ENCODE assay signal across 8 cellular contexts in the genomic region with DNA sequence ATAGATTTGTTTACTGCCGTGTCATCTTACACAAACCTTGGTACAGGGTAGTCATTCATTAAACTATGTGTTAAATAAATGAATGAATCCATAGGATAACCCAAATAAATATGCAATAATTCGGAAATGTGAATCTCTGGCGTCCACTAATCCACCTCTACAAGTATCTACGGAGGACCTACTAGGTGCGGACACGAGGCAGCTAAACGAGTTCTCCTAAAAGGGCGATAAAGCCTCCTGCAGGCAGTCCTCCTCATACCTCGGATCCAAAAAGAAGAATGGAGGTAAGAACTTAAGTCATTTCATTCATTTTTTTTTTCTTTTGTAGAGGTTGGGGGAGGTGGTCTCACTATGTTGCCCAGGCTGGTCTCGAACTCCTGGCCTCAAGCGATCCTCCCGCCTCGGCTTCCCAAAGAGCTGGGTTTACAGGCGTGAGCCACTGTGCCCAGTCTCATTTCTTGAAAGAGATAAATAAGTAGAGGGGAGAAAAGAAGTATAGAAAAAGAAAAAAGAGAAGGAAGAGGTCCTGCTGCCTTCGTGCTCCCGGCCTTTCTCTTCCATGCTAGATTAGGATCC. TPM values are rescaled to one million over a fixed set of nuclear protein-coding genes. Genes with fewer than 3 reads are reported as not detected.
DNase-seq lines count a peak whose midpoint lies in the region; ATAC-seq, FAIRE-seq and TF ChIP-seq lines count a peak whose summit lies in the region.

No MANE protein-coding gene starts in this region.

- H3K9me3 ChIP-seq in A549 (no peaks in the 10 kb centered on the region), HEK293 (ENCODE audit: control insufficient read depth, insufficient read depth, low read depth, low read length) (no peaks in the 10 kb centered on the region), body of pancreas (no peaks in the 10 kb centered on the region)

- peak overlapping the region; percentile 62 for H3K9ac ChIP-seq in mesendoderm (ENCODE audit: low read length)

- H3K36me3 ChIP-seq in HEK293 (ENCODE audit: control insufficient read depth in 2 of 2, insufficient read depth in 1 of 2, low read length in 2 of 2): peaks cover 30 to 40% of the 10 kb centered on the region in 2 experiments
- peaks cover 10 to 17% of the 10 kb centered on the region in 2 donors for H3K36me3 ChIP-seq in body of pancreas (replicated peaks in 1 of 2; ENCODE audit: insufficient read depth in 1 of 2, low read depth in 2 of 2)
- H3K36me3 ChIP-seq in mesendoderm (ENCODE audit: control insufficient read depth, insufficient read depth, low read length): peaks cover 9% of the 10 kb centered on the region

- H2BK15ac ChIP-seq in mesendoderm (replicated peaks; ENCODE audit: low read depth): no peak overlapping the region

- H3K56ac ChIP-seq in mesendoderm (ENCODE audit: low read length): peak overlapping the region; percentile 78

- intact Hi-C loops in body of pancreas (cut with DNase I): no loop called here

- H2AK5ac ChIP-seq in mesendoderm (ENCODE audit: low read length): no peak overlapping the region

- H4K5ac ChIP-seq in mesendoderm (ENCODE audit: low read length): no peak overlapping the region

- TF ChIP-seq POLR2A in A549 (IDR thresholded peaks at IDR 0.05; ENCODE audit: low read length) (no peak), body of pancreas (IDR thresholded peaks at IDR 0.05) (no peak)

- H3K18ac ChIP-seq in mesendoderm (ENCODE audit: low read length): no peak overlapping the region

- FAIRE-seq in A549 (lab: Jason Lieb, UNC): no peak

- CTCF ChIA-PET in A549 (lab: Yijun Ruan, JAX) (interaction anchor here (0.6 to 1.0 kb wide), 2 partner anchors 18 to 44 kb away, joined by 3 read pairs; no protein-coding TSS in a partner anchor), HEK293 (lab: Yijun Ruan, JAX) (interaction anchor here (0.6 to 0.8 kb wide), 2 partner anchors 10 to 1180 kb away, joined by 4 read pairs; no protein-coding TSS in a partner anchor)

- DNase-seq in A549 (ENCODE audit: low read depth in 1 of 2, low spot score in 1 of 2) (no peak), body of pancreas (no peak), mesendoderm (peak; percentile 40), MV-4-11 (lab: John Stamatoyannopoulos, UW) (no peak)
- no peak for DNase-seq in stimulated activated CD4-positive, alpha-beta T cell treated with anti-CD3 and anti-CD28 coated beads, Interleukin-4, amount 100 ng/mL, for 24 hours

- ATAC-seq in A549 (no peak), body of pancreas (no peak), GM21526 (IDR thresholded peaks at IDR 0.05; ENCODE audit: low FRiP score, unreplicated experiment) (no peak), HG02840 (IDR thresholded peaks at IDR 0.05; ENCODE audit: low FRiP score, unreplicated experiment) (no peak)

- H3K27me3 ChIP-seq in body of pancreas (no peaks in the 10 kb centered on the region), mesendoderm (ENCODE audit: insufficient read depth, low read length, poor library complexity) (no peaks in the 10 kb centered on the region)

- H3K4me1 ChIP-seq in A549 (peaks cover 31% of the 10 kb centered on the region), HEK293 (ENCODE audit: control insufficient read depth, insufficient read depth, low read length) (no peaks in the 10 kb centered on the region), body of pancreas (peaks cover 37% of the 10 kb centered on the region), mesendoderm (ENCODE audit: control insufficient read depth, low read depth, low read length) (no peaks in the 10 kb centered on the region)

- WGBS in A549 (ENCODE audit: missing lambda C conversion rate): 3% methylated on average over 16 of the region's 16 CpGs
- 12 to 16% methylated on average over 16 of the region's 16 CpGs for WGBS in body of pancreas, 2 donors
- WGBS in mesendoderm (ENCODE audit: extremely low coverage, insufficient coverage, low lambda C conversion rate): no CpG with 5 or more reads among the region's 16 CpGs

- H3K4me3 ChIP-seq in A549 (peak overlapping the region; percentile 86), HEK293 (ENCODE audit: low read depth, low read length) (peak overlapping the region; percentile 93), body of pancreas (no peak overlapping the region), mesendoderm (ENCODE audit: low read length) (peak overlapping the region; percentile 48)

- no peak overlapping the region for H3K4ac ChIP-seq in mesendoderm (ENCODE audit: low read depth, low read length)

- no peak overlapping the region for H4K8ac ChIP-seq in mesendoderm (ENCODE audit: low read depth, low read length)

- no peak overlapping the region for H2BK120ac ChIP-seq in mesendoderm (ENCODE audit: low read depth, low read length)

- TF ChIP-seq EP300 in A549 (IDR thresholded peaks at IDR 0.05): no peak

- H3K27ac ChIP-seq in A549: peak overlapping the region; percentile 88 to 96
- H3K27ac ChIP-seq in HEK293 (ENCODE audit: extremely low read depth, low read depth, low read length): peak overlapping the region; percentile 95; the same call in 1 of the 2 replicates
- H3K27ac ChIP-seq in body of pancreas: peak overlapping the region; percentile 82 to 94 (median 92)
- no peak overlapping the region for H3K27ac ChIP-seq in mesendoderm (ENCODE audit: low read depth, low read length)

- peaks cover 4% of the 10 kb centered on the region for H3K79me1 ChIP-seq in mesendoderm (ENCODE audit: low read length)

- no peak for TF ChIP-seq RAD21 in A549 (conservative IDR thresholded peaks at IDR 0.05 in 1 of 2, IDR thresholded peaks at IDR 0.05 in 1 of 2)

- no peak for TF ChIP-seq CTCF in A549 (IDR thresholded peaks at IDR 0.05)
- no peak for TF ChIP-seq CTCF in HEK293 (tag by site-specific recombination; IDR thresholded peaks at IDR 0.05)
- TF ChIP-seq CTCF in body of pancreas (IDR thresholded peaks at IDR 0.05): no peak

- H3K23ac ChIP-seq in mesendoderm (ENCODE audit: low read length): no peak overlapping the region

- peak overlapping the region; percentile 96 for H3K4me2 ChIP-seq in A549
- H3K4me2 ChIP-seq in mesendoderm (ENCODE audit: low read length): peak overlapping the region; percentile 51

- peaks cover 30% of the 10 kb centered on the region for H3K79me2 ChIP-seq in mesendoderm (ENCODE audit: control insufficient read depth, insufficient read depth, low read length)

- POLR2A ChIA-PET in A549 (lab: Yijun Ruan, JAX) (interaction anchor here (1.3 kb wide), 1 partner anchor 9 kb away, joined by 4 read pairs; no protein-coding TSS in a partner anchor), HEK293 (lab: Yijun Ruan, JAX) (interaction anchor here (0.6 to 1.0 kb wide), 4 partner anchors 9 to 131 kb away, joined by 3 read pairs; no protein-coding TSS in a partner anchor)

- H2BK5ac ChIP-seq in mesendoderm (ENCODE audit: low read length): no peak overlapping the region

TF ChIP-seq in A549, 52 proteins besides CTCF, POLR2A, EP300 and RAD21 (continues in another document):
- no peak for TF ChIP-seq RNF2 (IDR thresholded peaks at IDR 0.05; ENCODE audit: borderline replicate concordance, low read depth)
- no peak for TF ChIP-seq MAZ (IDR thresholded peaks at IDR 0.05; ENCODE audit: borderline replicate concordance, low read depth, low read length)
- TF ChIP-seq BHLHE40 (IDR thresholded peaks at IDR 0.05; ENCODE audit: low read depth, low read length): no peak
- TF ChIP-seq KDM5A (IDR thresholded peaks at IDR 0.05): no peak
- TF ChIP-seq HOXB13 (CRISPR knock-in tag; IDR thresholded peaks at IDR 0.05; ENCODE audit: low read depth): no peak
- no peak for TF ChIP-seq ZFP36 (IDR thresholded peaks at IDR 0.05; ENCODE audit: borderline replicate concordance, partially characterized antibody)
- TF ChIP-seq HDAC2 (IDR thresholded peaks at IDR 0.05): no peak
- no peak for TF ChIP-seq FOSB (CRISPR knock-in tag; IDR thresholded peaks at IDR 0.05)
- no peak for TF ChIP-seq TP53 (CRISPR knock-in tag; IDR thresholded peaks at IDR 0.05)

TF ChIP-seq in HEK293, 187 proteins besides CTCF, POLR2A, EP300 and RAD21:
- TF ChIP-seq BCL11A (tag by site-specific recombination; IDR thresholded peaks at IDR 0.05; ENCODE audit: low read depth): no peak
- TF ChIP-seq ZFP69B (tag by site-specific recombination; IDR thresholded peaks at IDR 0.05): 0 out of 2 replicates have a peak, but pooled peaks have one; percentile 4
- TF ChIP-seq, protein P1, sequence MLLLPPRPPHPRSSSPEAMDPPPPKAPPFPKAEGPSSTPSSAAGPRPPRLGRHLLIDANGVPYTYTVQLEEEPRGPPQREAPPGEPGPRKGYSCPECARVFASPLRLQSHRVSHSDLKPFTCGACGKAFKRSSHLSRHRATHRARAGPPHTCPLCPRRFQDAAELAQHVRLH (tag by site-specific recombination; IDR thresholded peaks at IDR 0.05): 0 out of 2 replicates have a peak, but pooled peaks have one; percentile 15

RNA-seq across cellular contexts. Expression of a gene that starts 0.7 kb away (rescaled TPM):
- polyA plus RNA-seq in A549 (2011; rRNA removed) (749 and 930 TPM in 2 replicates), A549 (2017; fragmentation: RNase III; extraction: RNeasy Plus Mini Kit Qiagen cat#74134 plus additional on column Dnase treatment) (976 to 1,092 TPM (median 1,060 TPM) in 3 replicates)
- 392 and 443 TPM in 2 replicates for polyA plus RNA-seq in A549 (2012; cell fraction: cytosol; rRNA removed)
- 70.7 and 150 TPM in 2 replicates for polyA plus RNA-seq in A549 (2012; cell fraction: nucleus; rRNA removed)
- 64.1 and 65.5 TPM in 2 replicates for polyA minus RNA-seq in A549 (2011; rRNA and poly(A)+ RNA removed)
- 100 to 1,000 TPM; 156 to 462 TPM for total RNA-seq in body of pancreas
- 4,001 TPM for polyA plus RNA-seq in mesendoderm (2013, experiment 1 of 2)
- 3,998 TPM for polyA plus RNA-seq in mesendoderm (2013, experiment 2 of 2)

RNA-seq across cellular contexts. Expression of a gene that starts 10.7 kb away (rescaled TPM):
- polyA plus RNA-seq in A549 (2011; rRNA removed) (4.8 and 5.6 TPM in 2 replicates), A549 (2017; fragmentation: RNase III; extraction: RNeasy Plus Mini Kit Qiagen cat#74134 plus additional on column Dnase treatment) (2.2 to 2.4 TPM (median 2.2 TPM) in 3 replicates)
- 1.4 TPM in 2 replicates for polyA plus RNA-seq in A549 (2012; cell fraction: cytosol; rRNA removed)
- 1.3 and 2.1 TPM in 2 replicates for polyA plus RNA-seq in A549 (2012; cell fraction: nucleus; rRNA removed)
- polyA minus RNA-seq in A549 (2011; rRNA and poly(A)+ RNA removed): 5.3 and 7.3 TPM in 2 replicates
- total RNA-seq in body of pancreas: 1 to 10 TPM; 1.6 to 4.4 TPM
- polyA plus RNA-seq in mesendoderm (2013, experiment 1 of 2): 2.6 TPM
- 2.3 TPM for polyA plus RNA-seq in mesendoderm (2013, experiment 2 of 2)

Comparison
In these comparisons a context has a peak if more than half of its experiments do, and no peak if none do; other contexts are left out.
1. H3K4me3 ChIP-seq: peak in A549 (single experiment), HEK293 (single experiment) and mesendoderm (single experiment); none in body of pancreas (0 of 2).